Comparison of ENCODE assay signal across 8 cellular contexts in genomic region chrX:43629229-43629628, GRCh38. TPM values are rescaled to one million over a fixed set of nuclear protein-coding genes. Genes with fewer than 3 reads are reported as not detected.
"Had no signal": no experiment of that assay in that cellular context is flagged by ENCODE, and none has a peak within 500 bp of the region (broad histone marks: within the 10 kb centered on the region; RNA-seq: fewer than 3 reads in every experiment).

No MANE protein-coding gene starts in this region.

- FAIRE-seq: H1, H54, HTR-8/SVneo had no signal

- H2AFZ ChIP-seq: GM23338 had no signal

- DNase-seq: H9, HCEC 1CT, KBM-7 had no signal

- H3K4me3 ChIP-seq: GM23338 had no signal

- H3K4me2 ChIP-seq: GM23338 had no signal

- ATAC-seq: GM23338 had no signal

RNA-seq across cellular contexts. Expression of gene MAOA, which starts 26.9 kb away (rescaled TPM):
- polyA plus RNA-seq: IgD-negative memory B cell had no signal
